8 cellular contexts compared by ENCODE assay signal in the genomic region with DNA sequence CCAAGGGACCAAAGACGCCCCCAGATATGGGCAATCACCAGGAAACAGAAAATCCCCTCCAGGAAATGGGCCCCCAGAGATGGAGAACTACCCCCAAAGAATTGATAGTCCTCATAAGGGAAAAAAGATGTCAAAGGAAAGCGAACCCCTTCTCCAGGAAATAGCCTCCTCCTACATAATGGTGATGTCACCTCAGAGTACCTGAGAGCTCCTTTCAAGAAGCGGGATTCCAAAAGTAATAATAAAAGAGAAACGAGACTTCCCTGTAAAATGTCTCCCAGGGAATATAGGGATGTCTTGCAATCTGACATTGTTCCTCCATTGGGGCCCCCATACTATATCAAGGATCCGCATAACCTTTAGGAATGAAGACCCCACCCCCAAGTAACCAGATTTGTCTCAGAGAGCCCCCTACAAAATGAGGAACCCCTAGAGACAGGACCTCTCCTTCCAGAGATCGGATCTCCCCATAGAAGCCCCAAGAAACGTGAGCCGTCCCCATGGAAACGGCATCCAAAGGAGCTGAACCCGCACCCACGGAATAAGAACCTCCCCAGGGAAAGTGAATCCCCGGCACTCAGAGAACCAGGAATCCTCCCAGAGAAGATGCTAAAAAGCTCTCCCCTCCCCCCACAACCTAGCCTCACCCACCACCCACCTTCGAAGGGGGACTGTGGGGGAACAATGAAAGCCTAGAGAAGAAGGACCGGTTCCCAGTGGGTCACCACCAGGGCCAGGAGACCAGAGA. TPM values are rescaled to one million over a fixed set of nuclear protein-coding genes. Genes with fewer than 3 reads are reported as not detected.
DNase-seq lines count a peak whose midpoint lies in the region; ATAC-seq and TF ChIP-seq lines count a peak whose summit lies in the region.

No MANE protein-coding gene starts in this region.

- H3K4me3 ChIP-seq in GM12865 (ENCODE audit: low read depth, low read length) (peak overlapping the region; percentile 54), OCI-LY3 (ENCODE audit: low read length) (peak overlapping the region; percentile 79)

- peaks cover 10% of the 10 kb centered on the region; the same call in 1 of the 2 replicates for H3K27me3 ChIP-seq in OCI-LY3 (ENCODE audit: low read depth, low read length)

- peak overlapping the region; percentile 91 for H3K4me2 ChIP-seq in OCI-LY3 (ENCODE audit: low read length)

- peaks cover 26% of the 10 kb centered on the region for H3K4me1 Mint-ChIP-seq in progenitor cell of endocrine pancreas (ENCODE audit: low read depth)

- H3K9me3 Mint-ChIP-seq in progenitor cell of endocrine pancreas (ENCODE audit: low read depth) = no peaks in the 10 kb centered on the region

- H3K9ac ChIP-seq in OCI-LY3 (ENCODE audit: low read length) = peak overlapping the region; percentile 55

- H3K79me2 ChIP-seq in OCI-LY3 (ENCODE audit: low read length) = peaks cover 22% of the 10 kb centered on the region

- ATAC-seq in GM19452 (IDR thresholded peaks at IDR 0.05; ENCODE audit: unreplicated experiment) = no peak

- H3K27ac ChIP-seq in OCI-LY3 (ENCODE audit: low read length) = no peak overlapping the region
- H3K27ac ChIP-seq in epithelial cell of prostate = peak overlapping the region; percentile 40

- no peaks in the 10 kb centered on the region; the same call in none of the 2 replicates for H4K20me1 ChIP-seq in OCI-LY3 (ENCODE audit: insufficient read depth, low read length)

- H3K36me3 Mint-ChIP-seq in progenitor cell of endocrine pancreas (ENCODE audit: insufficient read depth) = peaks cover 3% of the 10 kb centered on the region

- no peaks in the 10 kb centered on the region for H3K9me3 ChIP-seq in OCI-LY3 (ENCODE audit: insufficient read depth, low read length)

- TF ChIP-seq CTCF in GM12865 (IDR thresholded peaks at IDR 0.05; ENCODE audit: insufficient read depth, low read depth, low read length, missing control alignments) = no peak
- TF ChIP-seq CTCF in OCI-LY3 (IDR thresholded peaks at IDR 0.05; ENCODE audit: low read depth, low read length) = no peak; the same call in 1 of the 2 replicates
- TF ChIP-seq CTCF in progenitor cell of endocrine pancreas (IDR thresholded peaks at IDR 0.05; ENCODE audit: unreplicated experiment) = no peak

- no peak overlapping the region for H2AFZ ChIP-seq in OCI-LY3 (ENCODE audit: low read depth, low read length)

- H3K4me3 Mint-ChIP-seq in progenitor cell of endocrine pancreas (ENCODE audit: low read depth) = peak overlapping the region; percentile 78

- H3K27me3 Mint-ChIP-seq in progenitor cell of endocrine pancreas = peaks cover 9% of the 10 kb centered on the region

- no peak for DNase-seq in GM12865 (ENCODE audit: low read depth)
- no peak for DNase-seq in epithelial cell of prostate (ENCODE audit: low read depth, low spot score)
- DNase-seq in progenitor cell of endocrine pancreas (ENCODE audit: low spot score, unreplicated experiment) = no peak
- DNase-seq in NCI-H128 (lab: John Stamatoyannopoulos, UW; ENCODE audit: unreplicated experiment) = no peak
- DNase-seq in central memory CD4-positive, alpha-beta T cell = no peak
- no peak for DNase-seq in NCI-H1105 (lab: John Stamatoyannopoulos, UW)

- peaks cover 31% of the 10 kb centered on the region for H3K4me1 ChIP-seq in OCI-LY3 (ENCODE audit: low read length)

- peak overlapping the region; percentile 57 for H3K27ac Mint-ChIP-seq in progenitor cell of endocrine pancreas

- H3K36me3 ChIP-seq in OCI-LY3 (replicated peaks; ENCODE audit: low read depth, low read length) = peaks cover 4% of the 10 kb centered on the region

RNA-seq across cellular contexts. Expression of a gene that starts 0.9 kb away (rescaled TPM):
- total RNA-seq in progenitor cell of endocrine pancreas = 4.2 and 5.0 TPM in 2 replicates

RNA-seq across cellular contexts. Expression of a gene that starts 2.1 kb away (rescaled TPM):
- 32.1 and 35.0 TPM in 2 replicates for total RNA-seq in progenitor cell of endocrine pancreas

RNA-seq across cellular contexts. Expression of a gene that starts 19.2 kb away (rescaled TPM):
- total RNA-seq in progenitor cell of endocrine pancreas = 107 and 110 TPM in 2 replicates

RNA-seq across cellular contexts. Expression of a gene that starts 24.2 kb away (rescaled TPM):
- 44.9 and 52.6 TPM in 2 replicates for total RNA-seq in progenitor cell of endocrine pancreas

RNA-seq across cellular contexts. Expression of a gene that starts 50.6 kb away (rescaled TPM):
- not detected in 2 replicates for total RNA-seq in progenitor cell of endocrine pancreas
